Comparison of ENCODE assay signal across 2 cellular contexts in genomic region chr4:94139931-94140612, GRCh38.
TF ChIP-seq lines count a peak whose summit lies in the region.

No MANE protein-coding gene starts in this region.

TF ChIP-seq in HepG2, 621 proteins besides CTCF, POLR2A, EP300 and RAD21 (continued from another document):
- TF ChIP-seq, protein P1, sequence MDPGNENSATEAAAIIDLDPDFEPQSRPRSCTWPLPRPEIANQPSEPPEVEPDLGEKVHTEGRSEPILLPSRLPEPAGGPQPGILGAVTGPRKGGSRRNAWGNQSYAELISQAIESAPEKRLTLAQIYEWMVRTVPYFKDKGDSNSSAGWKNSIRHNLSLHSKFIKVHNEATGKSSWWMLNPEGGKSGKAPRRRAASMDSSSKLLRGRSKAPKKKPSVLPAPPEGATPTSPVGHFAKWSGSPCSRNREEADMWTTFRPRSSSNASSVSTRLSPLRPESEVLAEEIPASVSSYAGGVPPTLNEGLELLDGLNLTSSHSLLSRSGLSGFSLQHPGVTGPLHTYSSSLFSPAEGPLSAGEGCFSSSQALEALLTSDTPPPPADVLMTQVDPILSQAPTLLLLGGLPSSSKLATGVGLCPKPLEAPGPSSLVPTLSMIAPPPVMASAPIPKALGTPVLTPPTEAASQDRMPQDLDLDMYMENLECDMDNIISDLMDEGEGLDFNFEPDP (CRISPR knock-in tag; conservative IDR thresholded peaks at IDR 0.05) = no peak

TF ChIP-seq in WTC11, 78 proteins besides CTCF, POLR2A, EP300 and RAD21 (continued from another document):
- TF ChIP-seq, protein P2, sequence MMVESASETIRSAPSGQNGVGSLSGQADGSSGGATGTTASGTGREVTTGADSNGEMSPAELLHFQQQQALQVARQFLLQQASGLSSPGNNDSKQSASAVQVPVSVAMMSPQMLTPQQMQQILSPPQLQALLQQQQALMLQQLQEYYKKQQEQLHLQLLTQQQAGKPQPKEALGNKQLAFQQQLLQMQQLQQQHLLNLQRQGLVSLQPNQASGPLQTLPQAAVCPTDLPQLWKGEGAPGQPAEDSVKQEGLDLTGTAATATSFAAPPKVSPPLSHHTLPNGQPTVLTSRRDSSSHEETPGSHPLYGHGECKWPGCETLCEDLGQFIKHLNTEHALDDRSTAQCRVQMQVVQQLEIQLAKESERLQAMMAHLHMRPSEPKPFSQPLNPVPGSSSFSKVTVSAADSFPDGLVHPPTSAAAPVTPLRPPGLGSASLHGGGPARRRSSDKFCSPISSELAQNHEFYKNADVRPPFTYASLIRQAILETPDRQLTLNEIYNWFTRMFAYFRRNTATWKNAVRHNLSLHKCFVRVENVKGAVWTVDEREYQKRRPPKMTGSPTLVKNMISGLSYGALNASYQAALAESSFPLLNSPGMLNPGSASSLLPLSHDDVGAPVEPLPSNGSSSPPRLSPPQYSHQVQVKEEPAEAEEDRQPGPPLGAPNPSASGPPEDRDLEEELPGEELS (CRISPR knock-in tag; IDR thresholded peaks at IDR 0.05) = no peak
- no peak for TF ChIP-seq TEAD1 (CRISPR knock-in tag; IDR thresholded peaks at IDR 0.05)
- TF ChIP-seq TP53 (CRISPR knock-in tag; IDR thresholded peaks at IDR 0.05) = no peak
- TF ChIP-seq ETV6 (CRISPR knock-in tag; IDR thresholded peaks at IDR 0.05) = no peak
- no peak for TF ChIP-seq ZNF138 (CRISPR knock-in tag; conservative IDR thresholded peaks at IDR 0.05)
- no peak for TF ChIP-seq GABPB1 (CRISPR knock-in tag; IDR thresholded peaks at IDR 0.05)
- TF ChIP-seq NFATC4 (CRISPR knock-in tag; IDR thresholded peaks at IDR 0.05) = no peak
- TF ChIP-seq ZNF317 (CRISPR knock-in tag; IDR thresholded peaks at IDR 0.05; ENCODE audit: borderline replicate concordance, low read depth) = no peak
- no peak for TF ChIP-seq ERG (CRISPR knock-in tag; IDR thresholded peaks at IDR 0.05)
- no peak for TF ChIP-seq RELA (CRISPR knock-in tag; IDR thresholded peaks at IDR 0.05; ENCODE audit: borderline replicate concordance)
- TF ChIP-seq PRDM15 (CRISPR knock-in tag; IDR thresholded peaks at IDR 0.05) = no peak
- no peak for TF ChIP-seq MXD4 (CRISPR knock-in tag; IDR thresholded peaks at IDR 0.05; ENCODE audit: borderline replicate concordance)
- no peak for TF ChIP-seq SMAD4 (CRISPR knock-in tag; IDR thresholded peaks at IDR 0.05)
